Comparison of ENCODE assay signal across 1 cellular context in genomic region chr14:34457186-34457585, GRCh38.
TF ChIP-seq lines count a peak whose summit lies in the region.

No MANE protein-coding gene starts in this region.

TF ChIP-seq in GM12878, 131 proteins besides CTCF, POLR2A, EP300 and RAD21:
- TF ChIP-seq, protein P1, sequence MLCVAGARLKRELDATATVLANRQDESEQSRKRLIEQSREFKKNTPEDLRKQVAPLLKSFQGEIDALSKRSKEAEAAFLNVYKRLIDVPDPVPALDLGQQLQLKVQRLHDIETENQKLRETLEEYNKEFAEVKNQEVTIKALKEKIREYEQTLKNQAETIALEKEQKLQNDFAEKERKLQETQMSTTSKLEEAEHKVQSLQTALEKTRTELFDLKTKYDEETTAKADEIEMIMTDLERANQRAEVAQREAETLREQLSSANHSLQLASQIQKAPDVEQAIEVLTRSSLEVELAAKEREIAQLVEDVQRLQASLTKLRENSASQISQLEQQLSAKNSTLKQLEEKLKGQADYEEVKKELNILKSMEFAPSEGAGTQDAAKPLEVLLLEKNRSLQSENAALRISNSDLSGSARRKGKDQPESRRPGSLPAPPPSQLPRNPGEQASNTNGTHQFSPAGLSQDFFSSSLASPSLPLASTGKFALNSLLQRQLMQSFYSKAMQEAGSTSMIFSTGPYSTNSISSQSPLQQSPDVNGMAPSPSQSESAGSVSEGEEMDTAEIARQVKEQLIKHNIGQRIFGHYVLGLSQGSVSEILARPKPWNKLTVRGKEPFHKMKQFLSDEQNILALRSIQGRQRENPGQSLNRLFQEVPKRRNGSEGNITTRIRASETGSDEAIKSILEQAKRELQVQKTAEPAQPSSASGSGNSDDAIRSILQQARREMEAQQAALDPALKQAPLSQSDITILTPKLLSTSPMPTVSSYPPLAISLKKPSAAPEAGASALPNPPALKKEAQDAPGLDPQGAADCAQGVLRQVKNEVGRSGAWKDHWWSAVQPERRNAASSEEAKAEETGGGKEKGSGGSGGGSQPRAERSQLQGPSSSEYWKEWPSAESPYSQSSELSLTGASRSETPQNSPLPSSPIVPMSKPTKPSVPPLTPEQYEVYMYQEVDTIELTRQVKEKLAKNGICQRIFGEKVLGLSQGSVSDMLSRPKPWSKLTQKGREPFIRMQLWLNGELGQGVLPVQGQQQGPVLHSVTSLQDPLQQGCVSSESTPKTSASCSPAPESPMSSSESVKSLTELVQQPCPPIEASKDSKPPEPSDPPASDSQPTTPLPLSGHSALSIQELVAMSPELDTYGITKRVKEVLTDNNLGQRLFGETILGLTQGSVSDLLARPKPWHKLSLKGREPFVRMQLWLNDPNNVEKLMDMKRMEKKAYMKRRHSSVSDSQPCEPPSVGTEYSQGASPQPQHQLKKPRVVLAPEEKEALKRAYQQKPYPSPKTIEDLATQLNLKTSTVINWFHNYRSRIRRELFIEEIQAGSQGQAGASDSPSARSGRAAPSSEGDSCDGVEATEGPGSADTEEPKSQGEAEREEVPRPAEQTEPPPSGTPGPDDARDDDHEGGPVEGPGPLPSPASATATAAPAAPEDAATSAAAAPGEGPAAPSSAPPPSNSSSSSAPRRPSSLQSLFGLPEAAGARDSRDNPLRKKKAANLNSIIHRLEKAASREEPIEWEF (IDR thresholded peaks at IDR 0.05; ENCODE audit: insufficient replicate concordance, low read depth, low read length) = no peak
- TF ChIP-seq, protein P2, sequence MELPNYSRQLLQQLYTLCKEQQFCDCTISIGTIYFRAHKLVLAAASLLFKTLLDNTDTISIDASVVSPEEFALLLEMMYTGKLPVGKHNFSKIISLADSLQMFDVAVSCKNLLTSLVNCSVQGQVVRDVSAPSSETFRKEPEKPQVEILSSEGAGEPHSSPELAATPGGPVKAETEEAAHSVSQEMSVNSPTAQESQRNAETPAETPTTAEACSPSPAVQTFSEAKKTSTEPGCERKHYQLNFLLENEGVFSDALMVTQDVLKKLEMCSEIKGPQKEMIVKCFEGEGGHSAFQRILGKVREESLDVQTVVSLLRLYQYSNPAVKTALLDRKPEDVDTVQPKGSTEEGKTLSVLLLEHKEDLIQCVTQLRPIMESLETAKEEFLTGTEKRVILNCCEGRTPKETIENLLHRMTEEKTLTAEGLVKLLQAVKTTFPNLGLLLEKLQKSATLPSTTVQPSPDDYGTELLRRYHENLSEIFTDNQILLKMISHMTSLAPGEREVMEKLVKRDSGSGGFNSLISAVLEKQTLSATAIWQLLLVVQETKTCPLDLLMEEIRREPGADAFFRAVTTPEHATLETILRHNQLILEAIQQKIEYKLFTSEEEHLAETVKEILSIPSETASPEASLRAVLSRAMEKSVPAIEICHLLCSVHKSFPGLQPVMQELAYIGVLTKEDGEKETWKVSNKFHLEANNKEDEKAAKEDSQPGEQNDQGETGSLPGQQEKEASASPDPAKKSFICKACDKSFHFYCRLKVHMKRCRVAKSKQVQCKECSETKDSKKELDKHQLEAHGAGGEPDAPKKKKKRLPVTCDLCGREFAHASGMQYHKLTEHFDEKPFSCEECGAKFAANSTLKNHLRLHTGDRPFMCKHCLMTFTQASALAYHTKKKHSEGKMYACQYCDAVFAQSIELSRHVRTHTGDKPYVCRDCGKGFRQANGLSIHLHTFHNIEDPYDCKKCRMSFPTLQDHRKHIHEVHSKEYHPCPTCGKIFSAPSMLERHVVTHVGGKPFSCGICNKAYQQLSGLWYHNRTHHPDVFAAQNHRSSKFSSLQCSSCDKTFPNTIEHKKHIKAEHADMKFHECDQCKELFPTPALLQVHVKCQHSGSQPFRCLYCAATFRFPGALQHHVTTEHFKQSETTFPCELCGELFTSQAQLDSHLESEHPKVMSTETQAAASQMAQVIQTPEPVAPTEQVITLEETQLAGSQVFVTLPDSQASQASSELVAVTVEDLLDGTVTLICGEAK (IDR thresholded peaks at IDR 0.05; ENCODE audit: borderline replicate concordance) = no peak
- TF ChIP-seq TCF7 (IDR thresholded peaks at IDR 0.05; ENCODE audit: borderline replicate concordance) = no peak
- TF ChIP-seq, protein P3, sequence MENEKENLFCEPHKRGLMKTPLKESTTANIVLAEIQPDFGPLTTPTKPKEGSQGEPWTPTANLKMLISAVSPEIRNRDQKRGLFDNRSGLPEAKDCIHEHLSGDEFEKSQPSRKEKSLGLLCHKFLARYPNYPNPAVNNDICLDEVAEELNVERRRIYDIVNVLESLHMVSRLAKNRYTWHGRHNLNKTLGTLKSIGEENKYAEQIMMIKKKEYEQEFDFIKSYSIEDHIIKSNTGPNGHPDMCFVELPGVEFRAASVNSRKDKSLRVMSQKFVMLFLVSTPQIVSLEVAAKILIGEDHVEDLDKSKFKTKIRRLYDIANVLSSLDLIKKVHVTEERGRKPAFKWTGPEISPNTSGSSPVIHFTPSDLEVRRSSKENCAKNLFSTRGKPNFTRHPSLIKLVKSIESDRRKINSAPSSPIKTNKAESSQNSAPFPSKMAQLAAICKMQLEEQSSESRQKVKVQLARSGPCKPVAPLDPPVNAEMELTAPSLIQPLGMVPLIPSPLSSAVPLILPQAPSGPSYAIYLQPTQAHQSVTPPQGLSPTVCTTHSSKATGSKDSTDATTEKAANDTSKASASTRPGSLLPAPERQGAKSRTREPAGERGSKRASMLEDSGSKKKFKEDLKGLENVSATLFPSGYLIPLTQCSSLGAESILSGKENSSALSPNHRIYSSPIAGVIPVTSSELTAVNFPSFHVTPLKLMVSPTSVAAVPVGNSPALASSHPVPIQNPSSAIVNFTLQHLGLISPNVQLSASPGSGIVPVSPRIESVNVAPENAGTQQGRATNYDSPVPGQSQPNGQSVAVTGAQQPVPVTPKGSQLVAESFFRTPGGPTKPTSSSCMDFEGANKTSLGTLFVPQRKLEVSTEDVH (IDR thresholded peaks at IDR 0.05; ENCODE audit: low read depth, partially characterized antibody) = no peak
- no peak for TF ChIP-seq ZBED1 (IDR thresholded peaks at IDR 0.05; ENCODE audit: borderline replicate concordance)
- no peak for TF ChIP-seq BRCA1 (IDR thresholded peaks at IDR 0.05; ENCODE audit: low read depth, low read length)
- no peak for TF ChIP-seq NFXL1 (IDR thresholded peaks at IDR 0.05; ENCODE audit: borderline replicate concordance)
